ENCODE assay signal across 20 cellular contexts in genomic region chr22:23597573-23598268, GRCh38. TPM values are rescaled to one million over a fixed set of nuclear protein-coding genes. Genes with fewer than 3 reads are reported as not detected.
"Had no signal": no experiment of that assay in that cellular context is flagged by ENCODE, and none has a peak within 500 bp of the region (broad histone marks: within the 10 kb centered on the region; RNA-seq: fewer than 3 reads in every experiment).

No MANE protein-coding gene starts in this region.

RNA-seq across cellular contexts. Expression of gene IGLL1, which starts 17.6 kb away (rescaled TPM):
- total RNA-seq: hepatocyte, kidney epithelial cell, left ventricle myocardium inferior, lower leg skin, mesothelial cell of epicardium, natural killer cell, omental fat pad, progenitor cell of endocrine pancreas, pulmonary artery endothelial cell, renal cortical epithelial cell, right atrium auricular region, right lobe of liver, skeletal muscle tissue, smooth muscle cell, subcutaneous adipose tissue, suprapubic skin, thoracic aorta, ureter, vagina had no signal
- polyA plus RNA-seq: hepatocyte, ovary, smooth muscle cell had no signal

RNA-seq across cellular contexts. Expression of gene DRICH1, which starts 34.4 kb away (rescaled TPM):
- total RNA-seq: hepatocyte, kidney epithelial cell, left ventricle myocardium inferior, right atrium auricular region, smooth muscle cell, thoracic aorta, vagina had no signal
- polyA plus RNA-seq: hepatocyte, smooth muscle cell had no signal
